28 cellular contexts compared by ENCODE assay signal in genomic region chr12:78275886-78276285, GRCh38.
"Had no signal": no experiment of that assay in that cellular context is flagged by ENCODE, and none has a peak within 500 bp of the region (broad histone marks: within the 10 kb centered on the region; RNA-seq: fewer than 3 reads in every experiment).

No MANE protein-coding gene starts in this region.

- DNase-seq: activated CD4-positive, alpha-beta memory T cell treated with anti-CD3 and anti-CD28 coated beads for 36 hours; activated CD4-positive, alpha-beta T cell treated with anti-CD3 and anti-CD28 coated beads for 36 hours; activated CD4-positive, alpha-beta T cell treated with anti-CD3 and anti-CD28 coated beads, Interleukin-2, amount 10 ng/mL, durations not matched to agents 24 days and 14 days; activated CD4-positive, CD25-positive, alpha-beta regulatory T cell; activated CD4-positive, CD25-positive, alpha-beta regulatory T cell treated with anti-CD3 and anti-CD28 coated beads, Interleukin-2, amount 50 U/mL, for 72 hours; activated CD8-positive, alpha-beta memory T cell treated with anti-CD3 and anti-CD28 coated beads, Interleukin-2, amount 10 ng/mL, durations not matched to agents 7 days and 5 days; activated CD8-positive, alpha-beta memory T cell treated with anti-CD3 and anti-CD28 coated beads, Interleukin-2, amount 50 U/mL, for 4 hours; activated CD8-positive, alpha-beta T cell treated with anti-CD3 and anti-CD28 coated beads, Interleukin-2, amount 10 ng/mL, durations not matched to agents 7 days and 5 days; activated effector memory CD4-positive, alpha-beta T cell treated with anti-CD3 and anti-CD28 coated beads, Interleukin-2, amount 50 U/mL, for 16 hours; activated naive CD4-positive, alpha-beta T cell treated with anti-CD3 and anti-CD28 coated beads for 36 hours; activated naive CD8-positive, alpha-beta T cell treated with anti-CD3 and anti-CD28 coated beads for 36 hours; activated naive CD8-positive, alpha-beta T cell treated with anti-CD3 and anti-CD28 coated beads, Interleukin-2, amount 50 U/mL, for 24 hours; activated T-cell treated with anti-CD3 and anti-CD28 coated beads, Interleukin-2, amount 50 U/mL, for 1 hour; activated T-cell treated with anti-CD3 and anti-CD28 coated beads, Interleukin-2, amount 50 U/mL, for 48 hours; adrenal gland; amygdala; aorta; body of pancreas; caudate nucleus; cortex of kidney; dermis blood vessel endothelial cell; effector CD4-positive, alpha-beta T cell; effector memory CD8-positive, alpha-beta T cell; erythroblast; foreskin keratinocyte; gastrocnemius medialis; glutamatergic neuron; heart left ventricle had no signal
